10 cellular contexts compared by ENCODE assay signal in the genomic region with DNA sequence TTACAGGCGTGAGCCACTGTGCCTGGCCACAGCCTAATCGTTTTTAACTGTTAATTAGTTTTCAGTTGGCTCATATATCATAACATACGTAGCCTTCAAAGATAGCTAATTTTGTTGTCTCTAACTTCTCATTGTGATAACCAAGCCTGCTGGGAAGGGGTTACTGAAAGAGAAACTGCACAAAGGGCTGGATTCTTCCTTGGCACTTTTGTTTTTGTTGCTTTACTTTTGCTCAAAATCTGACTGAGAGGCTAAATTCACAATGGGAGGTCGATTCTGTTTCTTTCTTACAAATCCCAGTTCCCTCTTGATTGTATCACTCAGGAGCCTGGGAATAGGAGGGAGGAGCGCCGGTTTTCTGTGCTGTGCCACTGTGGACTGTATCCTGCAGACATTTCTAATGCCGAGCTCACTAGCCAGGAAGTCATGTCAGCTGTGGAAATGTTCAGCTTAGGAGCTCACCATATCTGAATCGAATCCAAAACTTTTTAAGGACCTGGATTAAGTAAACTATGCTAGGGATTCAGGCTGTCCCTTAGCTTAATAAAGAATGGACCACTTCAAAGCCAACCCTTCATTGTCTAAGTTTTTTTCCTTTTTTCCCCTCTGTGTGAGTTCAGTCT.
A peak's percentile ranks its signal among the peaks of the same experiment; 100 is the strongest.
DNase-seq lines count a peak whose midpoint lies in the region; ATAC-seq and TF ChIP-seq lines count a peak whose summit lies in the region.
"Had no signal": no experiment of that assay in that cellular context is flagged by ENCODE, and none has a peak within 500 bp of the region (broad histone marks: within the 10 kb centered on the region; RNA-seq: fewer than 3 reads in every experiment).

No MANE protein-coding gene starts in this region.

- peaks cover 25% of the 10 kb centered on the region for H3K4me1 Mint-ChIP-seq in neural crest cell

- TF ChIP-seq CTCF in AG09309 (IDR thresholded peaks at IDR 0.05; ENCODE audit: control insufficient read depth, insufficient read depth, low read depth, low read length, missing control alignments) (no peak), epithelial cell of proximal tubule (conservative IDR thresholded peaks at IDR 0.05; ENCODE audit: low read depth, low read length) (no peak), neural crest cell (conservative IDR thresholded peaks at IDR 0.05) (no peak)

- H3K9me3 Mint-ChIP-seq in neural crest cell, result peaks cover 9% of the 10 kb centered on the region

- peaks cover 18% of the 10 kb centered on the region for H3K36me3 Mint-ChIP-seq in neural crest cell (ENCODE audit: low read depth)
- H3K36me3 Mint-ChIP-seq: activated naive CD8-positive, alpha-beta T cell had no signal

- H3K4me3 ChIP-seq in AG09309 (ENCODE audit: control insufficient read depth, low read depth, low read length) (peak overlapping the region; percentile 16), epithelial cell of proximal tubule (ENCODE audit: low read depth, low read length) (peak overlapping the region; percentile 11)

- ATAC-seq in HG03565 (IDR thresholded peaks at IDR 0.05; ENCODE audit: unreplicated experiment) (no peak), GM21381 (IDR thresholded peaks at IDR 0.05; ENCODE audit: unreplicated experiment) (no peak)

- peak overlapping the region; percentile 85 for H3K27ac Mint-ChIP-seq in neural crest cell (ENCODE audit: unreplicated experiment)
- H3K27ac Mint-ChIP-seq: activated naive CD8-positive, alpha-beta T cell had no signal

- DNase-seq in AG09309 (ENCODE audit: low read depth) (peak; percentile 35), RKO (ENCODE audit: low spot score) (peak; percentile 38), epithelial cell of proximal tubule (ENCODE audit: low read depth) (no peak), neural crest cell (ENCODE audit: low read depth, low spot score) (no peak), NCI-H1694 treated with DMSO at 0.1 percent for 48 hours (lab: John Stamatoyannopoulos, UW) (no peak), NCI-H748 (lab: John Stamatoyannopoulos, UW; ENCODE audit: unreplicated experiment) (no peak)
- DNase-seq: DMS153 had no signal

- H3K27me3 Mint-ChIP-seq in neural crest cell (ENCODE audit: low read depth), result no peaks in the 10 kb centered on the region
- H3K27me3 Mint-ChIP-seq: activated naive CD8-positive, alpha-beta T cell had no signal

- H3K4me3 Mint-ChIP-seq in neural crest cell, result peak overlapping the region; percentile 5
- H3K4me3 Mint-ChIP-seq: activated naive CD8-positive, alpha-beta T cell had no signal

Comparison
In these comparisons a context has a peak if more than half of its experiments do, and no peak if none do; other contexts are left out.
1. DNase-seq: peak in AG09309 (single experiment) and RKO (single experiment); none in epithelial cell of proximal tubule (single experiment), neural crest cell (single experiment), NCI-H1694 treated with DMSO at 0.1 percent for 48 hours (single experiment) and NCI-H748 (single experiment).